ENCODE assay signal across 2 cellular contexts in the genomic region with DNA sequence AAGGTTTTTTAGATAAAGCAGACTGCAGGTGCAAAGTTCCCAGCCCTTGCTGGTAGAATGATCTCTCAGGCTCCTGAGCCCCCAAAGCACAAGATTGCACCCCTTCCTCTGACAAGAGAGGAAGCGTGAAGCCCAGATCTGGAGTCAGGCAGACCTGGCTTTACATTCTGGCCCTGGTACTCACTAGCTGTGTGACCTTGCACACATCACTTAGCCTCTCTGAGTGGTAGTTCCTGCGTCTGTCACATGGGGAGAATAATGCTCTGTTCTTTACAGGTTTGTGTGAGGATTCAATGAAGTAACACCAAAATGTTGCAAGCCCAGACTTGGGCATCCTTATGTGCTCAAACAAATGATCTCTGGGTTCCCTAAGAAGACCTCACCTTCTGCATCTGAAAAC.
TF ChIP-seq lines count a peak whose summit lies in the region.

No MANE protein-coding gene starts in this region.

TF ChIP-seq in A549, 52 proteins besides CTCF, POLR2A, EP300 and RAD21 (continued from another document):
- TF ChIP-seq CBX2 (IDR thresholded peaks at IDR 0.05; ENCODE audit: borderline replicate concordance, low read depth) (no peak), RCOR1 (IDR thresholded peaks at IDR 0.05; ENCODE audit: low read depth, low read length) (no peak), ZFP36 (IDR thresholded peaks at IDR 0.05; ENCODE audit: borderline replicate concordance, partially characterized antibody) (peak; percentile 68), POLR2AphosphoS2 (conservative IDR thresholded peaks at IDR 0.05; ENCODE audit: low read length) (no peak), MYC (IDR thresholded peaks at IDR 0.05; ENCODE audit: borderline replicate concordance, low read length) (no peak), FOSB (CRISPR knock-in tag; IDR thresholded peaks at IDR 0.05) (no peak)
- TF ChIP-seq, protein P1, sequence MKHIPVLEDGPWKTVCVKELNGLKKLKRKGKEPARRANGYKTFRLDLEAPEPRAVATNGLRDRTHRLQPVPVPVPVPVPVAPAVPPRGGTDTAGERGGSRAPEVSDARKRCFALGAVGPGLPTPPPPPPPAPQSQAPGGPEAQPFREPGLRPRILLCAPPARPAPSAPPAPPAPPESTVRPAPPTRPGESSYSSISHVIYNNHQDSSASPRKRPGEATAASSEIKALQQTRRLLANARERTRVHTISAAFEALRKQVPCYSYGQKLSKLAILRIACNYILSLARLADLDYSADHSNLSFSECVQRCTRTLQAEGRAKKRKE (CRISPR knock-in tag; IDR thresholded peaks at IDR 0.05; ENCODE audit: low read depth), result no peak
- TF ChIP-seq, protein P2, sequence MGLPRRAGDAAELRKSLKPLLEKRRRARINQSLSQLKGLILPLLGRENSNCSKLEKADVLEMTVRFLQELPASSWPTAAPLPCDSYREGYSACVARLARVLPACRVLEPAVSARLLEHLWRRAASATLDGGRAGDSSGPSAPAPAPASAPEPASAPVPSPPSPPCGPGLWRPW (IDR thresholded peaks at IDR 0.05), result no peak

TF ChIP-seq in IMR-90, 13 proteins besides CTCF, POLR2A, EP300 and RAD21:
- TF ChIP-seq, protein P3, sequence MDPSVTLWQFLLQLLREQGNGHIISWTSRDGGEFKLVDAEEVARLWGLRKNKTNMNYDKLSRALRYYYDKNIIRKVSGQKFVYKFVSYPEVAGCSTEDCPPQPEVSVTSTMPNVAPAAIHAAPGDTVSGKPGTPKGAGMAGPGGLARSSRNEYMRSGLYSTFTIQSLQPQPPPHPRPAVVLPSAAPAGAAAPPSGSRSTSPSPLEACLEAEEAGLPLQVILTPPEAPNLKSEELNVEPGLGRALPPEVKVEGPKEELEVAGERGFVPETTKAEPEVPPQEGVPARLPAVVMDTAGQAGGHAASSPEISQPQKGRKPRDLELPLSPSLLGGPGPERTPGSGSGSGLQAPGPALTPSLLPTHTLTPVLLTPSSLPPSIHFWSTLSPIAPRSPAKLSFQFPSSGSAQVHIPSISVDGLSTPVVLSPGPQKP (IDR thresholded peaks at IDR 0.05; ENCODE audit: borderline replicate concordance, low read depth, low read length), result no peak
- TF ChIP-seq CEBPB (IDR thresholded peaks at IDR 0.05; ENCODE audit: low read depth, low read length) (no peak), MAFK (IDR thresholded peaks at IDR 0.05; ENCODE audit: low read depth, low read length) (no peak), RCOR1 (IDR thresholded peaks at IDR 0.05; ENCODE audit: insufficient replicate concordance, low read length) (no peak), MAZ (IDR thresholded peaks at IDR 0.05; ENCODE audit: borderline replicate concordance, low read depth, low read length) (no peak), RFX5 (IDR thresholded peaks at IDR 0.05; ENCODE audit: low read depth, low read length) (no peak), CHD1 (IDR thresholded peaks at IDR 0.05; ENCODE audit: low read depth, low read length) (no peak), BHLHE40 (IDR thresholded peaks at IDR 0.05; ENCODE audit: low read depth, low read length) (no peak), SMC3 (IDR thresholded peaks at IDR 0.05; ENCODE audit: low read depth, low read length) (no peak), MXI1 (IDR thresholded peaks at IDR 0.05; ENCODE audit: borderline replicate concordance, low read depth, low read length) (no peak), FOS (IDR thresholded peaks at IDR 0.05; ENCODE audit: low read depth, low read length) (no peak), USF2 (IDR thresholded peaks at IDR 0.05; ENCODE audit: low read depth, low read length) (no peak), NFE2L2 (IDR thresholded peaks at IDR 0.05; ENCODE audit: low read depth, low read length) (no peak)
